1 cellular context compared by ENCODE assay signal in the genomic region with DNA sequence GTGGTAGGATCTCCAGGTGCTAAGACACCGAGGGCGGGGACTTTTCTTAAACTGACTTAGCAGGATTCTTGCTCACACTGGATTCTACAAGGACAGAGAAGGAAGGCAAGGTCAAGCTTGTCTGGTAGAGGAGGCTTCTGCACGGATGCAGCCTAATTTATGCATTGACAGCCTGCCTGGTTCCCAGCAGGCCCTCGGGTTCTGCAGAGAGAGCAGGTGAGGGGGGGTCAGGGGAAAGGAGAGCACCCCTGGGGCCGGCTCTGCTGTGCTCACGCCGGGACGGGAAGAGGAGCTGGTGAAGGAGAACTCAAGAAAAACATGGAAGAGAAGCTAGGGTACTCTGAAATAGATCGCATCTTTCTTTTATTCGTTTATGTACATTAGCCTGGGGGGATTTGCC.
TF ChIP-seq lines count a peak whose summit lies in the region.

No MANE protein-coding gene starts in this region.

TF ChIP-seq in GM23338, 12 proteins besides CTCF, POLR2A, EP300 and RAD21 (continued from another document):
- TF ChIP-seq JUNB (IDR thresholded peaks at IDR 0.05; ENCODE audit: unreplicated experiment) (no peak), ZNF331 (CRISPR knock-in tag; IDR thresholded peaks at IDR 0.05; ENCODE audit: low read depth) (no peak)
